ENCODE assay signal across 1 cellular context in genomic region chr14:99516156-99517045, GRCh38.
TF ChIP-seq lines count a peak whose summit lies in the region.

No MANE protein-coding gene starts in this region.

TF ChIP-seq in GM12878, 131 proteins besides CTCF, POLR2A, EP300 and RAD21:
- TF ChIP-seq FOXK2 (IDR thresholded peaks at IDR 0.05), result no peak
- TF ChIP-seq POLR2AphosphoS5 (IDR thresholded peaks at IDR 0.05; ENCODE audit: low read length), result peak; percentile 6; the same call in 1 of the 2 replicates
- no peak for TF ChIP-seq E2F4 (IDR thresholded peaks at IDR 0.05; ENCODE audit: low read depth, low read length)
